21 cellular contexts compared by ENCODE assay signal in genomic region chr18:44954256-44954655, GRCh38.
"Had no signal": no experiment of that assay in that cellular context is flagged by ENCODE, and none has a peak within 500 bp of the region (broad histone marks: within the 10 kb centered on the region; RNA-seq: fewer than 3 reads in every experiment).

No MANE protein-coding gene starts in this region.

- H3K4me1 Mint-ChIP-seq: activated CD4-positive, alpha-beta T cell treated with anti-CD3 and anti-CD28 coated beads, Interleukin-2, amount 10 ng/mL, durations not matched to agents 24 days and 14 days; activated naive CD4-positive, alpha-beta T cell treated with anti-CD3 and anti-CD28 coated beads, Interleukin-2, amount 10 ng/mL, durations not matched to agents 7 days and 5 days; activated naive CD8-positive, alpha-beta T cell treated with anti-CD3 and anti-CD28 coated beads, Interleukin-2, amount 10 ng/mL, durations not matched to agents 7 days and 5 days had no signal

- H3K4me3 Mint-ChIP-seq: activated CD4-positive, alpha-beta memory T cell treated with anti-CD3 and anti-CD28 coated beads for 36 hours; activated CD4-positive, alpha-beta T cell treated with anti-CD3 and anti-CD28 coated beads, Interleukin-2, amount 10 ng/mL, durations not matched to agents 24 days and 14 days; activated naive CD4-positive, alpha-beta T cell treated with anti-CD3 and anti-CD28 coated beads, Interleukin-2, amount 10 ng/mL, durations not matched to agents 7 days and 5 days; activated naive CD8-positive, alpha-beta T cell treated with anti-CD3 and anti-CD28 coated beads, Interleukin-2, amount 10 ng/mL, durations not matched to agents 7 days and 5 days; activated T-cell treated with anti-CD3 and anti-CD28 coated beads, Interleukin-2, amount 50 U/mL, for 24 hours; brain; natural killer cell treated with Interleukin-12 subunit alpha and Interleukin-12 subunit beta and Interleukin-15 and Interleukin-18, amount 100 ng/mL, for 72 hours; stimulated activated naive B cell treated with anti-CD40 and anti-IgM and Interleukin-4, amounts not matched to agents 10 μg/mL and 1 μg/mL and 100 μg/mL, for 72 hours had no signal

- H3K9me3 ChIP-seq: ascending aorta, gastroesophageal sphincter, mucosa of descending colon, tibial nerve had no signal

- ATAC-seq: gastroesophageal sphincter; left ventricle myocardium superior; mucosa of descending colon; natural killer cell treated with Interleukin-12 subunit alpha and Interleukin-12 subunit beta and Interleukin-15 and Interleukin-18, amount 100 ng/mL, for 72 hours; right cardiac atrium; stimulated activated naive B cell treated with anti-CD40 and anti-IgM and Interleukin-4, amounts not matched to agents 10 μg/mL and 1 μg/mL and 100 μg/mL, for 72 hours had no signal

- DNase-seq: activated CD4-positive, alpha-beta memory T cell treated with anti-CD3 and anti-CD28 coated beads for 36 hours; activated CD4-positive, alpha-beta T cell treated with anti-CD3 and anti-CD28 coated beads, Interleukin-2, amount 10 ng/mL, durations not matched to agents 24 days and 14 days; activated CD4-positive, CD25-positive, alpha-beta regulatory T cell treated with anti-CD3 and anti-CD28 coated beads, Interleukin-2, amount 50 U/mL, for 72 hours; activated CD8-positive, alpha-beta memory T cell treated with anti-CD3 and anti-CD28 coated beads, Interleukin-2, amount 50 U/mL, for 48 hours; activated gamma-delta T cell; activated naive CD4-positive, alpha-beta T cell treated with anti-CD3 and anti-CD28 coated beads, Interleukin-2, amount 10 ng/mL, durations not matched to agents 7 days and 5 days; activated naive CD8-positive, alpha-beta T cell treated with anti-CD3 and anti-CD28 coated beads, Interleukin-2, amount 10 ng/mL, durations not matched to agents 7 days and 5 days; activated T-cell treated with anti-CD3 and anti-CD28 coated beads, Interleukin-2, amount 50 U/mL, for 24 hours; cerebellar nuclear complex; left ventricle myocardium superior; mucosa of descending colon; posterior cingulate gyrus; right cardiac atrium; stimulated activated CD4-positive, alpha-beta T cell treated with anti-CD3 and anti-CD28 coated beads, Interleukin-15, amount 100 ng/mL, for 24 hours; stimulated activated CD4-positive, alpha-beta T cell treated with anti-CD3 and anti-CD28 coated beads, Interleukin-2, amount 100 ng/mL, for 24 hours; stimulated activated naive B cell treated with anti-CD40 and anti-IgM and Interleukin-4, amounts not matched to agents 10 μg/mL and 1 μg/mL and 100 μg/mL, for 72 hours had no signal

- H3K27ac Mint-ChIP-seq: activated CD4-positive, alpha-beta memory T cell treated with anti-CD3 and anti-CD28 coated beads for 36 hours; activated CD4-positive, alpha-beta T cell treated with anti-CD3 and anti-CD28 coated beads, Interleukin-2, amount 10 ng/mL, durations not matched to agents 24 days and 14 days; activated naive CD4-positive, alpha-beta T cell treated with anti-CD3 and anti-CD28 coated beads, Interleukin-2, amount 10 ng/mL, durations not matched to agents 7 days and 5 days; activated naive CD8-positive, alpha-beta T cell treated with anti-CD3 and anti-CD28 coated beads, Interleukin-2, amount 10 ng/mL, durations not matched to agents 7 days and 5 days; activated T-cell treated with anti-CD3 and anti-CD28 coated beads, Interleukin-2, amount 50 U/mL, for 24 hours; natural killer cell treated with Interleukin-12 subunit alpha and Interleukin-12 subunit beta and Interleukin-15 and Interleukin-18, amount 100 ng/mL, for 72 hours; stimulated activated naive B cell treated with anti-CD40 and anti-IgM and Interleukin-4, amounts not matched to agents 10 μg/mL and 1 μg/mL and 100 μg/mL, for 72 hours had no signal

- H3K27me3 Mint-ChIP-seq: activated CD4-positive, alpha-beta T cell treated with anti-CD3 and anti-CD28 coated beads, Interleukin-2, amount 10 ng/mL, durations not matched to agents 24 days and 14 days; activated naive CD4-positive, alpha-beta T cell treated with anti-CD3 and anti-CD28 coated beads, Interleukin-2, amount 10 ng/mL, durations not matched to agents 7 days and 5 days; activated naive CD8-positive, alpha-beta T cell treated with anti-CD3 and anti-CD28 coated beads, Interleukin-2, amount 10 ng/mL, durations not matched to agents 7 days and 5 days; brain; natural killer cell treated with Interleukin-12 subunit alpha and Interleukin-12 subunit beta and Interleukin-15 and Interleukin-18, amount 100 ng/mL, for 72 hours; stimulated activated naive B cell treated with anti-CD40 and anti-IgM and Interleukin-4, amounts not matched to agents 10 μg/mL and 1 μg/mL and 100 μg/mL, for 72 hours had no signal

- H3K36me3 Mint-ChIP-seq: activated naive CD4-positive, alpha-beta T cell treated with anti-CD3 and anti-CD28 coated beads, Interleukin-2, amount 10 ng/mL, durations not matched to agents 7 days and 5 days; activated naive CD8-positive, alpha-beta T cell treated with anti-CD3 and anti-CD28 coated beads, Interleukin-2, amount 10 ng/mL, durations not matched to agents 7 days and 5 days had no signal
